ENCODE assay signal across 16 cellular contexts in the genomic region with DNA sequence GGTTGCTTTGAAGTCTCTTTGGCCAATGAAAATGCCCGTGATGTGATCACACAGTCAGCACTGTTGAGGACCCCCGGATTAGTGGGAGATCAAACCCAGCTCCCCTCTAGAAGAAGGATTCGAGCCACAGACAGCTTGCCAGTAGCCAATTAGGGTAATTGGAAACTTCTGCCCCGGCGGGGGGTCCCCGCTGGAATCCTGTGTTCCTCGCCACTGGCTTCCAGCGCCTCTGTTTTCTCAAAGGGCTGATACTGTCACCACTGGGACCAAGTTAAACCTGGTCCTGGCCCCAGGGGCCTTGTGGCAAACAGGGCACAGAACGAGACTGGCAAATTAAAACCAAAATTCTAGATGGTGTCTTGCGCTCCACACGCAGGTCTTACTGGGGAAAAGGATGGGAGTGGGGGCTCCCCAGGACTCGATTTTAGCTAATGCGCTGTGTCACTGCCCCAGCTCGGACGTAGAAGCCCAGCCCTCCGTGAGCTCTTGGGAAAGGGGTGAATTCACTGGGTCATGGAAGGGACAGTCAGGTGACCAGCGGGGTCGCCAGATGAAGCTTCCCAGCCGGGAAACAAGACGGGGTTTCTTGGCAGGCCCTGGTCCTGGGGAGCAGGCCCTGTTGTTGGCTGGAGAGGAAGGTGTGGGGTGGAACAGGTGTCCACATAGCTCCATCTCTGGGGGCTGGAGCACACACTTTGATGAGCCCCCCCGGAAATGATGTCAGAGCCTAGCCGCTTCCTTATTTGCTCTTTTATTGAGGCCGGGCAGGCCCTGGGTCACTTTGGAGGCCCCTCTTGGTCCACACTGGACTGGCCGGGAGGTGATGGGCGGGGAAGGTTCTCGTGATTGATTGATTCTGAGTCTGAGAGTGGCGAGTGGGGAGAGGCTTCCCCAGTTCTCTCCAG.
DNase-seq lines count a peak whose midpoint lies in the region; ATAC-seq and TF ChIP-seq lines count a peak whose summit lies in the region.
"Had no signal": no experiment of that assay in that cellular context is flagged by ENCODE, and none has a peak within 500 bp of the region (broad histone marks: within the 10 kb centered on the region; RNA-seq: fewer than 3 reads in every experiment).

No MANE protein-coding gene starts in this region.

- H3K36me3 Mint-ChIP-seq in nephron (ENCODE audit: low read depth) = peaks cover 27% of the 10 kb centered on the region
- H3K36me3 Mint-ChIP-seq: natural killer cell treated with Interleukin-12 subunit alpha and Interleukin-12 subunit beta and Interleukin-15 and Interleukin-18, amount 100 ng/mL, for 72 hours had no signal

- peaks cover 32% of the 10 kb centered on the region; the same call in 1 of the 2 replicates for H3K36me3 ChIP-seq in BLaER1
- no peaks in the 10 kb centered on the region for H3K36me3 ChIP-seq in HUES64 (ENCODE audit: insufficient read depth, low read length)
- H3K36me3 ChIP-seq: left lung had no signal

- H3K27me3 ChIP-seq in BLaER1 (no peaks in the 10 kb centered on the region), HUES64 (ENCODE audit: insufficient read depth, low read length) (no peaks in the 10 kb centered on the region)
- H3K27me3 ChIP-seq: left lung had no signal

- H3K4me3 Mint-ChIP-seq in nephron = peak overlapping the region in 2 of 3 experiments; percentile 25 to 43
- H3K4me3 Mint-ChIP-seq: natural killer cell treated with Interleukin-12 subunit alpha and Interleukin-12 subunit beta and Interleukin-15 and Interleukin-18, amount 100 ng/mL, for 72 hours had no signal

- TF ChIP-seq CTCF in nephron (IDR thresholded peaks at IDR 0.05; ENCODE audit: unreplicated experiment in 3 of 3) = no peak

- H3K27ac Mint-ChIP-seq in nephron = peak overlapping the region; percentile 91 to 94 (median 93)
- H3K27ac Mint-ChIP-seq: activated naive CD4-positive, alpha-beta T cell treated with anti-CD3 and anti-CD28 coated beads, Interleukin-2, amount 50 U/mL, for 72 hours; natural killer cell treated with Interleukin-12 subunit alpha and Interleukin-12 subunit beta and Interleukin-15 and Interleukin-18, amount 100 ng/mL, for 72 hours had no signal

- no peak for DNase-seq in stimulated activated CD4-positive, alpha-beta T cell treated with anti-CD3 and anti-CD28 coated beads, Interleukin-15, amount 100 ng/mL, for 24 hours
- DNase-seq in UCSD-AML1 (lab: John Stamatoyannopoulos, UW; ENCODE audit: unreplicated experiment) = no peak
- DNase-seq: activated T-cell treated with anti-CD3 and anti-CD28 coated beads for 4 hours, DMS53, left lung, NCI-H1105 treated with DMSO at 0.1 percent for 48 hours, NCI-H345 had no signal

- 60% methylated on average over 27 of the region's 27 CpGs for WGBS in HUES64

- H3K9ac ChIP-seq in BLaER1 = 0 out of 2 replicates have a peak overlapping the region, but pooled peaks have one; percentile 43
- H3K9ac ChIP-seq in HUES64 (ENCODE audit: low read depth, low read length) = peak overlapping the region; percentile 24; the same call in 1 of the 2 replicates

- no peaks in the 10 kb centered on the region for H3K27me3 Mint-ChIP-seq in nephron (ENCODE audit: low read depth)
- H3K27me3 Mint-ChIP-seq: natural killer cell treated with Interleukin-12 subunit alpha and Interleukin-12 subunit beta and Interleukin-15 and Interleukin-18, amount 100 ng/mL, for 72 hours had no signal

- H3K4me1 ChIP-seq in BLaER1 (peaks cover 29% of the 10 kb centered on the region), HUES64 (ENCODE audit: insufficient read depth, low read length) (peaks cover 21% of the 10 kb centered on the region)

- H3K9me3 Mint-ChIP-seq in nephron = no peaks in the 10 kb centered on the region
- H3K9me3 Mint-ChIP-seq: natural killer cell treated with Interleukin-12 subunit alpha and Interleukin-12 subunit beta and Interleukin-15 and Interleukin-18, amount 100 ng/mL, for 72 hours had no signal

- peaks cover 58% of the 10 kb centered on the region for H3K4me1 Mint-ChIP-seq in nephron

- H3K9me3 ChIP-seq in BLaER1 (no peaks in the 10 kb centered on the region), HUES64 (ENCODE audit: insufficient read depth, low read depth, low read length) (no peaks in the 10 kb centered on the region)
- H3K9me3 ChIP-seq: left lung had no signal

- H3K27ac ChIP-seq in BLaER1 = peak overlapping the region; percentile 30; the same call in 1 of the 2 replicates
- H3K27ac ChIP-seq in HUES64 (ENCODE audit: low read depth, low read length) = peak overlapping the region; percentile 29; the same call in 1 of the 2 replicates
- H3K27ac ChIP-seq in cingulate gyrus (ENCODE audit: low read depth, low read length) = peak overlapping the region; percentile 92
- H3K27ac ChIP-seq: epithelial cell of prostate, left lung had no signal

- peak overlapping the region; percentile 65 for H3K4me2 ChIP-seq in BLaER1

- H3K4me3 ChIP-seq in BLaER1 (no peak overlapping the region), HUES64 (ENCODE audit: low read length) (peak overlapping the region; percentile 2; the same call in 1 of the 2 replicates)
- H3K4me3 ChIP-seq: left lung had no signal

- ATAC-seq in HG02973 (IDR thresholded peaks at IDR 0.05; ENCODE audit: unreplicated experiment) (no peak), HG03045 (IDR thresholded peaks at IDR 0.05; ENCODE audit: unreplicated experiment) (no peak)
- ATAC-seq: activated naive CD4-positive, alpha-beta T cell treated with anti-CD3 and anti-CD28 coated beads, Interleukin-2, amount 50 U/mL, for 72 hours; left lung; natural killer cell treated with Interleukin-12 subunit alpha and Interleukin-12 subunit beta and Interleukin-15 and Interleukin-18, amount 100 ng/mL, for 72 hours had no signal

- no peaks in the 10 kb centered on the region for H4K20me1 ChIP-seq in BLaER1

Comparison
In these comparisons a context has a peak if more than half of its experiments do, and no peak if none do; other contexts are left out.
1. H3K27ac ChIP-seq: peak in every context shown above with its lines; median percentile 92 in cingulate gyrus; 30 in BLaER1; 29 in HUES64.